In the genomic region with DNA sequence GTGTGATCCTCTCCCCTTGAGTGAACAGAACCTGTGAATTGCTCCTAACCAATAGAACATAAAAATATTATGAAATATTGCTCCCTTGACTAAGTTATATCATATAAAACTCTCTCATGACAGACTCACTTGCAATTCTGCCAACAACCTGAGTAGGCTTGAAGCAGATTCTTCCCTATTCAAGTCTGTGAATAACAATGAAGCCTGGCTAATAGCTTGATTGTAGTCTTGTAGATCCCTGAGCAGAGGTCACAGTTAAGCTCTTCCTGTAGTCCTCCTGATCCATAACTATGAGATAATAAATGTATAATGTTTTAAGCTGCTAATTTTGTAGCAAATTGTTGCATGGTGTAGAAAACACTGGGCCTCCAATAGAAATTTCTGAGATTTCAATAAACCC, we compare ENCODE assay signal across 34 cellular contexts.
"Had no signal": no experiment of that assay in that cellular context is flagged by ENCODE, and none has a peak within 500 bp of the region (broad histone marks: within the 10 kb centered on the region; RNA-seq: fewer than 3 reads in every experiment).

No MANE protein-coding gene starts in this region.

- H3K36me3 ChIP-seq: MG63 had no signal

- H3K27me3 ChIP-seq: MG63 had no signal

- DNase-seq: Karpas-422, Kasumi-1, MG63, MM.1S, MV-4-11, NCI-H1048, NCI-H1092, NCI-H1092 treated with DMSO at 0.1 percent for 48 hours, NCI-H1105, NCI-H1105 treated with DMSO at 0.1 percent for 48 hours, NCI-H1417, NCI-H1417 treated with DMSO at 0.1 percent for 48 hours, NCI-H1436, NCI-H1436 treated with DMSO at 0.1 percent for 48 hours, NCI-H146, NCI-H1694, NCI-H1694 treated with DMSO at 0.1 percent for 48 hours, NCI-H187, NCI-H187 treated with DMSO at 0.1 percent for 48 hours, NCI-H1930, NCI-H2029, NCI-H2029 treated with DMSO at 0.1 percent for 48 hours, NCI-H2081, NCI-H2081 treated with DMSO at 0.1 percent for 48 hours, NCI-H2107, NCI-H2171, NCI-H2171 treated with DMSO at 0.1 percent for 48 hours, NCI-H2227 treated with DMSO at 0.1 percent for 48 hours, NCI-H226, NCI-H345, NCI-H446, NCI-H446 treated with DMSO at 0.1 percent for 48 hours, NCI-H510A, NCI-H510A treated with DMSO at 0.1 percent for 48 hours had no signal

- H3K9me3 ChIP-seq: MG63 had no signal

- H3K4me3 ChIP-seq: MG63 had no signal
